ENCODE assay signal across 1 cellular context in the genomic region with DNA sequence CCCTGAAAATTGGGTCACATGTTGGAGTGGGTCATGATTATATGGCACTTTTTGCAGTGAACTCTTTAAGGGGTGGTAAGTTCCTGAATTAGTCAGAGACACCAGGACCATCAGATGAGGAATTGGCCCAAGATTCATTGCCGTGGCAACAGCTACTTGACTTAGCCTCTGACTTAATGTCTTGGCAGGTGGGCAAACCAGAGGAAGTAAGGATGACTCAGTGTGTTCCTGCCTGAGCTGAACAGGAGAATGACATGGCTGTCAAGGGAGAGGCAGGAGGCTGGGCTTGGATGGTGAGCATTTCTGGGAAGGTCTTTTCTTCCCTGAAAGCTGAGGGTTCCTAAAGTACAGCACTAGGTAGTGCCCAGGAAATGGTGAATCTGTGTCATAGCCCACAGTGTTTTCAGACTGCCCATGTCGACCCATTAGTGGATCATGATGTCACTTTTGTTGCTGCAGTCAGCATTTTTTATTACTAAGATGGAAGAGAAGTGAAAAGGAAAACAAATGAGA.
TF ChIP-seq lines count a peak whose summit lies in the region.

No MANE protein-coding gene starts in this region.

TF ChIP-seq in GM23338, 12 proteins besides CTCF, POLR2A, EP300 and RAD21 (continued from another document):
- TF ChIP-seq, protein P1, sequence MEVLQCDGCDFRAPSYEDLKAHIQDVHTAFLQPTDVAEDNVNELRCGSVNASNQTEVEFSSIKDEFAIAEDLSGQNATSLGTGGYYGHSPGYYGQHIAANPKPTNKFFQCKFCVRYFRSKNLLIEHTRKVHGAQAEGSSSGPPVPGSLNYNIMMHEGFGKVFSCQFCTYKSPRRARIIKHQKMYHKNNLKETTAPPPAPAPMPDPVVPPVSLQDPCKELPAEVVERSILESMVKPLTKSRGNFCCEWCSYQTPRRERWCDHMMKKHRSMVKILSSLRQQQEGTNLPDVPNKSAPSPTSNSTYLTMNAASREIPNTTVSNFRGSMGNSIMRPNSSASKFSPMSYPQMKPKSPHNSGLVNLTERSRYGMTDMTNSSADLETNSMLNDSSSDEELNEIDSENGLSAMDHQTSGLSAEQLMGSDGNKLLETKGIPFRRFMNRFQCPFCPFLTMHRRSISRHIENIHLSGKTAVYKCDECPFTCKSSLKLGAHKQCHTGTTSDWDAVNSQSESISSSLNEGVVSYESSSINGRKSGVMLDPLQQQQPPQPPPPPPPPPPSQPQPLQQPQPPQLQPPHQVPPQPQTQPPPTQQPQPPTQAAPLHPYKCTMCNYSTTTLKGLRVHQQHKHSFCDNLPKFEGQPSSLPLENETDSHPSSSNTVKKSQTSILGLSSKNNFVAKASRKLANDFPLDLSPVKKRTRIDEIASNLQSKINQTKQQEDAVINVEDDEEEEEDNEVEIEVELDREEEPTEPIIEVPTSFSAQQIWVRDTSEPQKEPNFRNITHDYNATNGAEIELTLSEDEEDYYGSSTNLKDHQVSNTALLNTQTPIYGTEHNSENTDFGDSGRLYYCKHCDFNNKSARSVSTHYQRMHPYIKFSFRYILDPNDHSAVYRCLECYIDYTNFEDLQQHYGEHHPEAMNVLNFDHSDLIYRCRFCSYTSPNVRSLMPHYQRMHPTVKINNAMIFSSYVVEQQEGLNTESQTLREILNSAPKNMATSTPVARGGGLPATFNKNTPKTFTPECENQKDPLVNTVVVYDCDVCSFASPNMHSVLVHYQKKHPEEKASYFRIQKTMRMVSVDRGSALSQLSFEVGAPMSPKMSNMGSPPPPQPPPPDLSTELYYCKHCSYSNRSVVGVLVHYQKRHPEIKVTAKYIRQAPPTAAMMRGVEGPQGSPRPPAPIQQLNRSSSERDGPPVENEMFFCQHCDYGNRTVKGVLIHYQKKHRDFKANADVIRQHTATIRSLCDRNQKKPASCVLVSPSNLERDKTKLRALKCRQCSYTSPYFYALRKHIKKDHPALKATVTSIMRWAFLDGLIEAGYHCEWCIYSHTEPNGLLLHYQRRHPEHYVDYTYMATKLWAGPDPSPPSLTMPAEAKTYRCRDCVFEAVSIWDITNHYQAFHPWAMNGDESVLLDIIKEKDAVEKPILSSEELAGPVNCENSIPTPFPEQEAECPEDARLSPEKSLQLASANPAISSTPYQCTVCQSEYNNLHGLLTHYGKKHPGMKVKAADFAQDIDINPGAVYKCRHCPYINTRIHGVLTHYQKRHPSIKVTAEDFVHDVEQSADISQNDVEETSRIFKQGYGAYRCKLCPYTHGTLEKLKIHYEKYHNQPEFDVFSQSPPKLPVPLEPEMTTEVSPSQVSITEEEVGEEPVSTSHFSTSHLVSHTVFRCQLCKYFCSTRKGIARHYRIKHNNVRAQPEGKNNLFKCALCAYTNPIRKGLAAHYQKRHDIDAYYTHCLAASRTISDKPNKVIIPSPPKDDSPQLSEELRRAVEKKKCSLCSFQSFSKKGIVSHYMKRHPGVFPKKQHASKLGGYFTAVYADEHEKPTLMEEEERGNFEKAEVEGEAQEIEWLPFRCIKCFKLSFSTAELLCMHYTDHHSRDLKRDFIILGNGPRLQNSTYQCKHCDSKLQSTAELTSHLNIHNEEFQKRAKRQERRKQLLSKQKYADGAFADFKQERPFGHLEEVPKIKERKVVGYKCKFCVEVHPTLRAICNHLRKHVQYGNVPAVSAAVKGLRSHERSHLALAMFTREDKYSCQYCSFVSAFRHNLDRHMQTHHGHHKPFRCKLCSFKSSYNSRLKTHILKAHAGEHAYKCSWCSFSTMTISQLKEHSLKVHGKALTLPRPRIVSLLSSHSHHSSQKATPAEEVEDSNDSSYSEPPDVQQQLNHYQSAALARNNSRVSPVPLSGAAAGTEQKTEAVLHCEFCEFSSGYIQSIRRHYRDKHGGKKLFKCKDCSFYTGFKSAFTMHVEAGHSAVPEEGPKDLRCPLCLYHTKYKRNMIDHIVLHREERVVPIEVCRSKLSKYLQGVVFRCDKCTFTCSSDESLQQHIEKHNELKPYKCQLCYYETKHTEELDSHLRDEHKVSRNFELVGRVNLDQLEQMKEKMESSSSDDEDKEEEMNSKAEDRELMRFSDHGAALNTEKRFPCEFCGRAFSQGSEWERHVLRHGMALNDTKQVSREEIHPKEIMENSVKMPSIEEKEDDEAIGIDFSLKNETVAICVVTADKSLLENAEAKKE (CRISPR knock-in tag; IDR thresholded peaks at IDR 0.05), result no peak
- no peak for TF ChIP-seq ZNF331 (CRISPR knock-in tag; IDR thresholded peaks at IDR 0.05; ENCODE audit: low read depth)
